ENCODE assay signal across 1 cellular context in genomic region chr7:21898265-21898930, GRCh38.
TF ChIP-seq lines count a peak whose summit lies in the region.

No MANE protein-coding gene starts in this region.

TF ChIP-seq in GM12878, 131 proteins besides CTCF, POLR2A, EP300 and RAD21 (continued from another document):
- 0 out of 2 replicates have a peak, but pooled peaks have one; percentile 34 for TF ChIP-seq TAF1 (IDR thresholded peaks at IDR 0.05; ENCODE audit: borderline replicate concordance, low read depth, low read length)
- 0 out of 2 replicates have a peak, but pooled peaks have one; percentile 54 for TF ChIP-seq DPF2 (IDR thresholded peaks at IDR 0.05)
- peak; percentile 49 for TF ChIP-seq USF1 (IDR thresholded peaks at IDR 0.05; ENCODE audit: borderline replicate concordance, extremely low read length, insufficient read depth, low read depth, low read length)
- peak; percentile 67; the same call in 1 of the 2 replicates for TF ChIP-seq ATF7 (IDR thresholded peaks at IDR 0.05; ENCODE audit: low read depth)
- 0 out of 2 replicates have a peak, but pooled peaks have one; percentile 17 for TF ChIP-seq GABPA (IDR thresholded peaks at IDR 0.05; ENCODE audit: low read depth)
- TF ChIP-seq NBN (IDR thresholded peaks at IDR 0.05) = no peak
- TF ChIP-seq HSF1 (IDR thresholded peaks at IDR 0.05; ENCODE audit: low read depth, low read length) = no peak
- 0 out of 2 replicates have a peak, but pooled peaks have one; percentile 5 for TF ChIP-seq CREB1 (IDR thresholded peaks at IDR 0.05; ENCODE audit: low read depth)
- no peak for TF ChIP-seq ZBTB33 (IDR thresholded peaks at IDR 0.05)
- TF ChIP-seq EED (IDR thresholded peaks at IDR 0.05; ENCODE audit: low read depth) = 0 out of 2 replicates have a peak, but pooled peaks have one; percentile 17
- peak; percentile 50 for TF ChIP-seq POLR2AphosphoS5 (IDR thresholded peaks at IDR 0.05; ENCODE audit: low read length)
- peak; percentile 77; the same call in 1 of the 2 replicates for TF ChIP-seq YY1 (IDR thresholded peaks at IDR 0.05; ENCODE audit: low read depth, low read length)
- TF ChIP-seq STAT3 (IDR thresholded peaks at IDR 0.05; ENCODE audit: low read depth, low read length) = no peak
- TF ChIP-seq ZSCAN29 (IDR thresholded peaks at IDR 0.05) = no peak
- TF ChIP-seq RBBP5 (conservative IDR thresholded peaks at IDR 0.05) = no peak
- peak; percentile 53; the same call in 1 of the 3 replicates for TF ChIP-seq POU2F2 (IDR thresholded peaks at IDR 0.05; ENCODE audit: borderline replicate concordance, low read depth, low read length)
- TF ChIP-seq KLF5 (IDR thresholded peaks at IDR 0.05; ENCODE audit: partially characterized antibody) = no peak
- TF ChIP-seq EGR1 (IDR thresholded peaks at IDR 0.05; ENCODE audit: borderline replicate concordance in 1 of 2, low read depth in 2 of 2, low read length in 2 of 2) = no peak
- no peak for TF ChIP-seq TCF3 (IDR thresholded peaks at IDR 0.05; ENCODE audit: borderline replicate concordance, insufficient read depth, low read depth, low read length)
- TF ChIP-seq RAD51 (IDR thresholded peaks at IDR 0.05) = peak; percentile 36; the same call in 1 of the 2 replicates
- TF ChIP-seq RUNX3 (IDR thresholded peaks at IDR 0.05; ENCODE audit: low read length) = peak; percentile 33
- peak; percentile 36 to 39; a peak in 1 of 4 replicates for TF ChIP-seq IKZF2 (IDR thresholded peaks at IDR 0.05)
- TF ChIP-seq BHLHE40 (IDR thresholded peaks at IDR 0.05; ENCODE audit: borderline replicate concordance in 1 of 2, low read depth in 2 of 2, low read length in 1 of 2) = peak; percentile 84 to 91
- TF ChIP-seq IKZF1 (conservative IDR thresholded peaks at IDR 0.05) = 0 out of 2 replicates have a peak, but pooled peaks have one; percentile 38
- TF ChIP-seq MYC (IDR thresholded peaks at IDR 0.05; ENCODE audit: insufficient read depth, insufficient read length, insufficient replicate concordance, low read length, severe bottlenecking) = peak; percentile 42
- no peak for TF ChIP-seq SIN3A (IDR thresholded peaks at IDR 0.05; ENCODE audit: low read depth, low read length)
- no peak for TF ChIP-seq GATAD2B (conservative IDR thresholded peaks at IDR 0.05; ENCODE audit: low read depth)
- TF ChIP-seq RELB (IDR thresholded peaks at IDR 0.05; ENCODE audit: low read depth) = peak; percentile 46
- TF ChIP-seq SPI1 (IDR thresholded peaks at IDR 0.05; ENCODE audit: borderline replicate concordance, insufficient read depth, low read depth, low read length) = peak; percentile 91
